In the genomic region with DNA sequence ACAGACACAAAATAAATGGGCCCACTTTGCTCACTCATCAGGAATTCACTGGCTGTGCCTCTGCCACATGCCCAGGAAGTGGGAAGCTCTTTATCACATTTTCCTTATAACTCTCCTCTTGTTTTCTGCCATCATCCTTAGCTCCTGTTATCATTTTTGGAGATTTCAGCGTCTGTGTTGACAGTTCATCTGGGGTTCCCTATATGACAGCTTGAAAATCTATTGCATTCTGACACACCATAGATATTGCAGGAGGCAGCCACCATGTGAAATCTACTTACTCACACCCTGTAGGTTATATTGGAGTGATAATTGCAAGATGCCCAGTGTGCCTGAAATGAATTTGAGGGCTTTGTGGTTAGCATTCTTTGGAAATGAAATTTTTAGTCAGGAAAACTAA, we compare ENCODE assay signal across 30 cellular contexts.
"Had no signal": no experiment of that assay in that cellular context is flagged by ENCODE, and none has a peak within 500 bp of the region (broad histone marks: within the 10 kb centered on the region; RNA-seq: fewer than 3 reads in every experiment).

No MANE protein-coding gene starts in this region.

- H2AFZ ChIP-seq: PC-9 had no signal

- H3K4me1 ChIP-seq: ascending aorta had no signal

- ATAC-seq: activated CD8-positive, alpha-beta memory T cell treated with anti-CD3 and anti-CD28 coated beads, Interleukin-2, amount 10 ng/mL, durations not matched to agents 7 days and 5 days; activated T-cell treated with anti-CD3 and anti-CD28 coated beads, Interleukin-2, amount 50 U/mL, for 72 hours; activated T-helper 17 cell treated with anti-CD3 and anti-CD28 coated beads, Interleukin-2, amount 50 U/mL, for 72 hours had no signal

- H3K36me3 ChIP-seq: ascending aorta, cardiac muscle cell, WERI-Rb-1 had no signal

- H3K4me3 ChIP-seq: ascending aorta, cardiac muscle cell, PC-9 had no signal

- DNase-seq: activated CD4-positive, alpha-beta memory T cell treated with anti-CD3 and anti-CD28 coated beads, Interleukin-2, amount 10 ng/mL, durations not matched to agents 7 days and 5 days; activated CD4-positive, alpha-beta T cell treated with anti-CD3 and anti-CD28 coated beads for 1 hour; activated CD4-positive, alpha-beta T cell treated with anti-CD3 and anti-CD28 coated beads for 48 hours; activated CD4-positive, CD25-positive, alpha-beta regulatory T cell; activated CD8-positive, alpha-beta memory T cell treated with anti-CD3 and anti-CD28 coated beads for 24 hours; activated CD8-positive, alpha-beta memory T cell treated with anti-CD3 and anti-CD28 coated beads, Interleukin-2, amount 10 ng/mL, durations not matched to agents 7 days and 5 days; activated CD8-positive, alpha-beta memory T cell treated with anti-CD3 and anti-CD28 coated beads, Interleukin-2, amount 50 U/mL, for 48 hours; activated effector memory CD4-positive, alpha-beta T cell treated with anti-CD3 and anti-CD28 coated beads, Interleukin-2, amount 50 U/mL, for 16 hours; activated naive CD4-positive, alpha-beta T cell treated with Interleukin-2 at 50 U/mL for 16 hours; activated naive CD8-positive, alpha-beta T cell treated with anti-CD3 and anti-CD28 coated beads, Interleukin-2, amount 10 ng/mL, durations not matched to agents 7 days and 5 days; activated T-cell treated with anti-CD3 and anti-CD28 coated beads, Interleukin-2, amount 50 U/mL, for 72 hours; amygdala; NCI-H1092 treated with DMSO at 0.1 percent for 48 hours; NCI-H1436; NCI-H1694 treated with DMSO at 0.1 percent for 48 hours; NCI-H2029; NCI-H510A; NCI-H526; NCI-H82; NK-92 treated with Interleukin-12 subunit alpha and Interleukin-12 subunit beta, amount 100 ng/mL, for 24 hours; PC-9; Right ventricle myocardium superior; SW 1271; T1000; WERI-Rb-1 had no signal

- FAIRE-seq: RCC 7860, TTC549 had no signal

- H3K27me3 ChIP-seq: ascending aorta, cardiac muscle cell had no signal

- H3K9me3 ChIP-seq: ascending aorta had no signal

- H3K4me2 ChIP-seq: PC-9 had no signal

- H3K27ac ChIP-seq: ascending aorta, cardiac muscle cell, PC-9, WERI-Rb-1 had no signal
